ENCODE assay signal across 33 cellular contexts in genomic region chr1:2983706-2984398, GRCh38. TPM values are rescaled to one million over a fixed set of nuclear protein-coding genes. Genes with fewer than 3 reads are reported as not detected.
DNase-seq lines count a peak whose midpoint lies in the region; TF ChIP-seq lines count a peak whose summit lies in the region.
"Had no signal": no experiment of that assay in that cellular context is flagged by ENCODE, and none has a peak within 500 bp of the region (broad histone marks: within the 10 kb centered on the region; RNA-seq: fewer than 3 reads in every experiment).

No MANE protein-coding gene starts in this region.

- no peaks in the 10 kb centered on the region for H3K79me2 ChIP-seq in osteoblast (ENCODE audit: insufficient read depth, low read length)
- H3K79me2 ChIP-seq: parathyroid adenoma had no signal

- no peaks in the 10 kb centered on the region for H3K27me3 ChIP-seq in right atrium auricular region
- H3K27me3 ChIP-seq in osteoblast (ENCODE audit: insufficient read depth, low read length), result peaks cover 5% of the 10 kb centered on the region
- H3K27me3 ChIP-seq: BLaER1 had no signal

- no peaks in the 10 kb centered on the region for H3K9me3 ChIP-seq in right atrium auricular region
- no peaks in the 10 kb centered on the region for H3K9me3 ChIP-seq in osteoblast (ENCODE audit: low read depth, low read length)
- H3K9me3 ChIP-seq: BLaER1, tibial artery had no signal

- H3K36me3 Mint-ChIP-seq in T-helper 2 cell treated with Interferon-gamma antibody and Interleukin-4, amounts not matched to agents 5 μg/mL and 100 μg/mL, for 36 hours (ENCODE audit: low read depth), result no peaks in the 10 kb centered on the region
- H3K36me3 Mint-ChIP-seq: activated naive CD4-positive, alpha-beta T cell treated with anti-CD3 and anti-CD28 coated beads, Interleukin-2, amount 50 U/mL, for 72 hours had no signal

- H3K36me3 ChIP-seq in right atrium auricular region, result no peaks in the 10 kb centered on the region
- no peaks in the 10 kb centered on the region for H3K36me3 ChIP-seq in osteoblast (ENCODE audit: insufficient read depth, low read length)
- H3K36me3 ChIP-seq: BLaER1, tibial artery, WERI-Rb-1 had no signal

- H3K27ac Mint-ChIP-seq in T-helper 2 cell treated with Interferon-gamma antibody and Interleukin-4, amounts not matched to agents 5 μg/mL and 100 μg/mL, for 36 hours, result no peak overlapping the region
- H3K27ac Mint-ChIP-seq: activated naive CD4-positive, alpha-beta T cell treated with anti-CD3 and anti-CD28 coated beads, Interleukin-2, amount 50 U/mL, for 72 hours; nephron had no signal

- no peak overlapping the region for H3K27ac ChIP-seq in right atrium auricular region
- H3K27ac ChIP-seq in osteoblast (ENCODE audit: low read depth, low read length), result no peak overlapping the region
- H3K27ac ChIP-seq: BLaER1, parathyroid adenoma, WERI-Rb-1 had no signal

- no peak overlapping the region for H3K4me3 Mint-ChIP-seq in T-helper 2 cell treated with Interferon-gamma antibody and Interleukin-4, amounts not matched to agents 5 μg/mL and 100 μg/mL, for 36 hours
- H3K4me3 Mint-ChIP-seq: activated T-cell treated with anti-CD3 and anti-CD28 coated beads, Interleukin-2, amount 50 U/mL, for 4 hours; nephron had no signal

- H4K20me1 ChIP-seq in osteoblast (ENCODE audit: insufficient read depth, low read length), result no peaks in the 10 kb centered on the region
- H4K20me1 ChIP-seq: BLaER1 had no signal

- no peak overlapping the region for H2AFZ ChIP-seq in osteoblast (ENCODE audit: low read length)
- H2AFZ ChIP-seq: parathyroid adenoma had no signal

- H3K27me3 Mint-ChIP-seq in T-helper 2 cell treated with Interferon-gamma antibody and Interleukin-4, amounts not matched to agents 5 μg/mL and 100 μg/mL, for 36 hours (ENCODE audit: low read depth), result no peaks in the 10 kb centered on the region

- H3K4me1 ChIP-seq in right atrium auricular region, result peaks cover 0 to 12% of the 10 kb centered on the region in 2 donors
- no peaks in the 10 kb centered on the region for H3K4me1 ChIP-seq in osteoblast (ENCODE audit: insufficient read depth, low read length)
- H3K4me1 ChIP-seq: parathyroid adenoma had no signal

- no peaks in the 10 kb centered on the region for H3K4me1 Mint-ChIP-seq in T-helper 2 cell treated with Interferon-gamma antibody and Interleukin-4, amounts not matched to agents 5 μg/mL and 100 μg/mL, for 36 hours (ENCODE audit: low read depth)

- DNase-seq in cardiac septum (ENCODE audit: low spot score), result peak; percentile 20
- no peak for DNase-seq in right atrium auricular region (ENCODE audit: low spot score)
- DNase-seq in islet precursor cell, result peak; percentile 35
- DNase-seq in osteoblast (ENCODE audit: insufficient read length, low spot score, missing footprints), result peak; percentile 47
- no peak for DNase-seq in NCI-H524 (lab: John Stamatoyannopoulos, UW)
- DNase-seq in T-helper 2 cell treated with Interferon-gamma antibody and Interleukin-4, amounts not matched to agents 5 μg/mL and 100 μg/mL, for 36 hours (ENCODE audit: low spot score), result no peak
- no peak for DNase-seq in iPS-NIHi7 (ENCODE audit: extremely low spot score)
- DNase-seq: activated CD4-positive, alpha-beta T cell treated with anti-CD3 and anti-CD28 coated beads for 48 hours; activated T-cell treated with anti-CD3 and anti-CD28 coated beads, Interleukin-2, amount 50 U/mL, for 4 hours; NCI-H1092; NCI-H187; NCI-H2171; retina; stimulated activated CD4-positive, alpha-beta T cell treated with anti-CD3 and anti-CD28 coated beads, Interleukin-2, amount 100 ng/mL, for 24 hours; stimulated activated naive CD8-positive, alpha-beta T cell treated with anti-CD3 and anti-CD28 coated beads, Interleukin-15, Interleukin-2, amounts not matched to agents 100 U/mL and 50 U/mL, for 24 hours; WERI-Rb-1 had no signal

- H3K4me3 ChIP-seq in right atrium auricular region, result no peak overlapping the region
- no peak overlapping the region for H3K4me3 ChIP-seq in osteoblast (ENCODE audit: insufficient read depth, low read length)
- H3K4me3 ChIP-seq: BLaER1, lung, smooth muscle cell had no signal

- no peak overlapping the region for H3K4me2 ChIP-seq in osteoblast (ENCODE audit: insufficient read depth, low read length)
- H3K4me2 ChIP-seq: BLaER1, smooth muscle cell had no signal

- TF ChIP-seq CTCF in right atrium auricular region (IDR thresholded peaks at IDR 0.05) (no peak), osteoblast (IDR thresholded peaks at IDR 0.05; ENCODE audit: extremely low read depth, low read depth, low read length) (no peak)

- intact Hi-C loops in cardiac septum (cut with DNase I), result no loop called here

- no peaks in the 10 kb centered on the region for H3K9me3 Mint-ChIP-seq in T-helper 2 cell treated with Interferon-gamma antibody and Interleukin-4, amounts not matched to agents 5 μg/mL and 100 μg/mL, for 36 hours
- H3K9me3 Mint-ChIP-seq: activated T-cell treated with anti-CD3 and anti-CD28 coated beads, Interleukin-2, amount 50 U/mL, for 4 hours had no signal

RNA-seq across cellular contexts. Expression of gene ACTRT2, which starts 37.4 kb away (rescaled TPM):
- total RNA-seq in cardiac septum (not detected), right atrium auricular region (not detected), osteoblast (not detected in 2 replicates)
- total RNA-seq: activated CD8-positive, alpha-beta memory T cell treated with anti-CD3 and anti-CD28 coated beads for 36 hours; activated naive CD4-positive, alpha-beta T cell treated with anti-CD3 and anti-CD28 coated beads, Interleukin-2, amount 50 U/mL, for 72 hours; activated T-cell treated with anti-CD3 and anti-CD28 coated beads, Interleukin-2, amount 50 U/mL, for 4 hours; aorta; bronchial epithelial cell; esophagus mucosa; fibroblast of villous mesenchyme; H4; HT1080; lung; mononuclear cell; NCI-H460; SK-MEL-5; smooth muscle cell had no signal

Comparison
In these comparisons a context has a peak if more than half of its experiments do, and no peak if none do; other contexts are left out.
1. DNase-seq: peak in cardiac septum (single experiment), islet precursor cell (single experiment) and osteoblast (single experiment); none in right atrium auricular region (single experiment), NCI-H524 (0 of 2), T-helper 2 cell treated with Interferon-gamma antibody and Interleukin-4, amounts not matched to agents 5 μg/mL and 100 μg/mL, for 36 hours (single experiment) and iPS-NIHi7 (single experiment).